12 cellular contexts compared by ENCODE assay signal in genomic region chr1:23475134-23475628, GRCh38. TPM values are rescaled to one million over a fixed set of nuclear protein-coding genes. Genes with fewer than 3 reads are reported as not detected.
DNase-seq lines count a peak whose midpoint lies in the region; ATAC-seq, FAIRE-seq and TF ChIP-seq lines count a peak whose summit lies in the region.
"Had no signal": no experiment of that assay in that cellular context is flagged by ENCODE, and none has a peak within 500 bp of the region (broad histone marks: within the 10 kb centered on the region; RNA-seq: fewer than 3 reads in every experiment).

No MANE protein-coding gene starts in this region.

- H3K36me3 ChIP-seq in heart right ventricle = no peaks in the 10 kb centered on the region
- H3K36me3 ChIP-seq: BLaER1, SJSA1 had no signal

- DNase-seq in heart right ventricle (peak in 1 of 2 donors; percentile 11), Right ventricle myocardium superior (no peak), amniotic stem cell (lab: John Stamatoyannopoulos, UW) (peak; percentile 86), glomerular visceral epithelial cell (ENCODE audit: extremely low spot score) (peak; percentile 87), urothelium cell line (ENCODE audit: low spot score) (peak; percentile 63), D341Med (ENCODE audit: low spot score) (no peak), DMS79 treated with DMSO at 0.1 percent for 48 hours (lab: John Stamatoyannopoulos, UW) (no peak)
- DNase-seq: NCI-H2029 had no signal

- ATAC-seq in heart right ventricle (no peak), Right ventricle myocardium superior (ENCODE audit: poor library complexity) (no peak), GM19467 (IDR thresholded peaks at IDR 0.05; ENCODE audit: unreplicated experiment) (no peak)

- WGBS in heart right ventricle, 2 donors = 59 to 62% methylated on average over 6 of the region's 6 CpGs

- H3K4me3 ChIP-seq in heart right ventricle = no peak overlapping the region
- H3K4me3 ChIP-seq: BLaER1, SJSA1 had no signal

- intact Hi-C loops in heart right ventricle (cut with DNase I) (no loop called here), Right ventricle myocardium superior (cut with DNase I) (no loop called here)

- TF ChIP-seq CTCF in heart right ventricle (IDR thresholded peaks at IDR 0.05) = no peak

- H3K9me3 ChIP-seq in heart right ventricle = no peaks in the 10 kb centered on the region
- H3K9me3 ChIP-seq: BLaER1, SJSA1 had no signal

- FAIRE-seq in urothelium cell line (lab: Jason Lieb, UNC) = no peak
- FAIRE-seq: islet of Langerhans had no signal

- H3K4me1 ChIP-seq in heart right ventricle = peaks cover 6 to 69% (median 47%) of the 10 kb centered on the region in 9 donors
- H3K4me1 ChIP-seq: BLaER1 had no signal

- peak overlapping the region in 6 of 10 donors; percentile 7 to 38 (median 20) for H3K27ac ChIP-seq in heart right ventricle
- H3K27ac ChIP-seq: BLaER1, SJSA1 had no signal

- H3K27me3 ChIP-seq in heart right ventricle = no peaks in the 10 kb centered on the region
- H3K27me3 ChIP-seq: BLaER1, SJSA1 had no signal

RNA-seq across cellular contexts. Expression of gene ASAP3, which starts 8.8 kb away (rescaled TPM):
- total RNA-seq in heart right ventricle = 10 to 100 TPM; 15.5 to 58.4 (median 30.4) TPM
- 10 to 100 TPM; 22.9 to 58.2 TPM for polyA plus RNA-seq in heart right ventricle
- 44.6 TPM for total RNA-seq in Right ventricle myocardium superior

RNA-seq across cellular contexts. Expression of gene TCEA3, which starts 50.6 kb away (rescaled TPM):
- total RNA-seq in heart right ventricle (10 to 100 TPM; 56.7 to 93.0 (median 71.8) TPM), Right ventricle myocardium superior (72.7 TPM)
- 10 to 100 TPM; 25.1 to 51.4 TPM for polyA plus RNA-seq in heart right ventricle

RNA-seq across cellular contexts. Expression of gene E2F2, which starts 55.9 kb away (rescaled TPM):
- total RNA-seq in heart right ventricle (1 to 10 TPM in 1 of 10 donors, under 1 TPM in 8, not detected in 1; 0.04 to 2.3 (median 0.17) TPM), Right ventricle myocardium superior (0.35 TPM)
- polyA plus RNA-seq in heart right ventricle = under 1 TPM in 1 of 2 donors, not detected in 1; 0.06 TPM

Comparison
In these comparisons a context has a peak if more than half of its experiments do, and no peak if none do; other contexts are left out.
1. DNase-seq: peak in amniotic stem cell (single experiment), glomerular visceral epithelial cell (single experiment) and urothelium cell line (single experiment); none in Right ventricle myocardium superior (single experiment), D341Med (single experiment) and DMS79 treated with DMSO at 0.1 percent for 48 hours (single experiment).